22 cellular contexts compared by ENCODE assay signal in genomic region chr2:241841181-241842066, GRCh38. TPM values are rescaled to one million over a fixed set of nuclear protein-coding genes. Genes with fewer than 3 reads are reported as not detected.
A peak's percentile ranks its signal among the peaks of the same experiment; 100 is the strongest.
DNase-seq lines count a peak whose midpoint lies in the region; ATAC-seq and TF ChIP-seq lines count a peak whose summit lies in the region.
"Had no signal": no experiment of that assay in that cellular context is flagged by ENCODE, and none has a peak within 500 bp of the region (broad histone marks: within the 10 kb centered on the region; RNA-seq: fewer than 3 reads in every experiment).

No MANE protein-coding gene starts in this region.

- H3K4me3 ChIP-seq in NB4 (ENCODE audit: low read depth, low read length) (no peak overlapping the region), heart left ventricle (no peak overlapping the region)
- H3K4me3 ChIP-seq: dorsolateral prefrontal cortex, esophagus muscularis mucosa had no signal

- no peaks in the 10 kb centered on the region for H3K9me3 ChIP-seq in heart left ventricle
- H3K9me3 ChIP-seq: esophagus muscularis mucosa had no signal

- peak; percentile 13 for DNase-seq in SKM-1 (lab: John Stamatoyannopoulos, UW; ENCODE audit: unreplicated experiment)
- DNase-seq in SKM-1 treated with dmso at 0.1 percent for 144 hours (lab: John Stamatoyannopoulos, UW; ENCODE audit: unreplicated experiment): no peak
- peak; percentile 8 for DNase-seq in NB4 (ENCODE audit: low read depth)
- DNase-seq in heart left ventricle: peak in 4 of 5 donors; percentile 37 to 54 (median 44)
- peak; percentile 71 for DNase-seq in posterior vena cava (ENCODE audit: low spot score)
- no peak for DNase-seq in GDM1 (lab: John Stamatoyannopoulos, UW)
- no peak for DNase-seq in hypothalamus (lab: John Stamatoyannopoulos, UW)
- DNase-seq: activated CD4-positive, alpha-beta T cell treated with anti-CD3 and anti-CD28 coated beads, Interleukin-2, amount 50 U/mL, for 4 hours; activated T-cell treated with anti-CD3 and anti-CD28 coated beads, Interleukin-2, amount 50 U/mL, for 72 hours; dorsolateral prefrontal cortex; HCEC 1CT; naive thymus-derived CD4-positive, alpha-beta T cell; NCI-H1930; NCI-H446; SW 1271 had no signal

- peaks cover 0 to 34% (median 17%) of the 10 kb centered on the region in 12 donors for H3K4me1 ChIP-seq in heart left ventricle

- TF ChIP-seq POLR2A in NB4 (IDR thresholded peaks at IDR 0.05; ENCODE audit: extremely low read depth, insufficient read length) (no peak), heart left ventricle (IDR thresholded peaks at IDR 0.05) (no peak)

- no peak for TF ChIP-seq CTCF in NB4 (IDR thresholded peaks at IDR 0.05; ENCODE audit: low read depth, low read length)
- no peak for TF ChIP-seq CTCF in heart left ventricle (IDR thresholded peaks at IDR 0.05)

- intact Hi-C loops in heart left ventricle (cut with DNase I) (no loop called here), posterior vena cava (cut with DNase I) (no loop called here)

- ATAC-seq in heart left ventricle: peak; percentile 39 to 54 (median 48)
- no peak for ATAC-seq in HG02840 (IDR thresholded peaks at IDR 0.05; ENCODE audit: low FRiP score, unreplicated experiment)
- ATAC-seq: activated T-cell treated with anti-CD3 and anti-CD28 coated beads, Interleukin-2, amount 50 U/mL, for 72 hours; naive thymus-derived CD4-positive, alpha-beta T cell had no signal

- no peaks in the 10 kb centered on the region for H3K27me3 ChIP-seq in heart left ventricle
- H3K27me3 ChIP-seq: esophagus muscularis mucosa had no signal

- peak overlapping the region in 11 of 12 donors; percentile 38 to 87 (median 75) for H3K27ac ChIP-seq in heart left ventricle
- H3K27ac ChIP-seq: 22Rv1, C4-2B had no signal

- 70 to 78% (median 71%) methylated on average over 28 of the region's 28 CpGs for WGBS in heart left ventricle, 4 donors

- no peaks in the 10 kb centered on the region for H3K36me3 ChIP-seq in heart left ventricle
- H3K36me3 ChIP-seq: esophagus muscularis mucosa had no signal

RNA-seq across cellular contexts. Expression of gene PDCD1, which starts 17.3 kb away (rescaled TPM):
- total RNA-seq in heart left ventricle (1 to 10 TPM in 5 of 9 donors, under 1 TPM in 4; 0.27 to 7.6 (median 1.3) TPM), posterior vena cava (under 1 TPM in 1 of 2 donors, not detected in 1; 0.38 TPM)
- 1 to 10 TPM; 3.3 to 4.7 TPM for polyA plus RNA-seq in heart left ventricle
- total RNA-seq: glomerular endothelial cell, lung microvascular endothelial cell, temporal lobe had no signal

RNA-seq across cellular contexts. Expression of gene RTP5, which starts 28.1 kb away (rescaled TPM):
- total RNA-seq in heart left ventricle (not detected), posterior vena cava (under 1 TPM in 1 of 2 donors, not detected in 1; 0.10 TPM)
- polyA plus RNA-seq in heart left ventricle: not detected
- total RNA-seq: glomerular endothelial cell, lung microvascular endothelial cell had no signal
- polyA plus RNA-seq: naive thymus-derived CD4-positive, alpha-beta T cell had no signal

RNA-seq across cellular contexts. Expression of gene NEU4, which starts 32.4 kb away (rescaled TPM):
- total RNA-seq in heart left ventricle: 1 to 10 TPM in 1 of 9 donors, under 1 TPM in 4, not detected in 4; 0.21 to 1.4 (median 0.45) TPM
- under 1 TPM; 0.07 to 0.50 TPM for polyA plus RNA-seq in heart left ventricle
- total RNA-seq in posterior vena cava: under 1 TPM in 1 of 2 donors, not detected in 1; 0.38 TPM
- polyA plus RNA-seq: naive thymus-derived CD4-positive, alpha-beta T cell had no signal

Comparison
In these comparisons a context has a peak if more than half of its experiments do, and no peak if none do; other contexts are left out.
1. DNase-seq: peak in SKM-1 (single experiment), NB4 (single experiment), heart left ventricle (4 of 5) and posterior vena cava (single experiment); none in SKM-1 treated with dmso at 0.1 percent for 144 hours (single experiment), GDM1 (single experiment) and hypothalamus (0 of 51).